In the genomic region with DNA sequence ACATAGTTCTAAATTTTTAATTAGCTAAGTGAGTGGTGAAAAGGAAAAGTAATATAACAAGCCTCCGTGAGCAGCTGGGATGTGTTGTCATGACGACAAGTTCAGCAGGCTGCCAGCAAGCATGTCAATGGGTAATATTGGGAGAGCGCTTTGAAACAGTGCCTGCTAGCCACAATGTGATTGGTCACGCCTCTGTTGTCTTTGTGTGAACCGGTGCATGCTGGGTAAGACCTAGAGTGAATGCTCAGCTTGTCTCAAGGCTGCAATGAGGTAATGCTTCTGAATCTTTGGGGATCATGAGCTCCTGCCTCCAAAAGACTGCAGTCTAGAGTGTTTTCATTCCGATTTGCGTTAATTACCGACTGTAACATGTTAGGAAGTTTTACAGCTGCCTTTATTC, we compare ENCODE assay signal across 9 cellular contexts. TPM values are rescaled to one million over a fixed set of nuclear protein-coding genes. Genes with fewer than 3 reads are reported as not detected.
DNase-seq lines count a peak whose midpoint lies in the region; ATAC-seq, FAIRE-seq and TF ChIP-seq lines count a peak whose summit lies in the region.
"Had no signal": no experiment of that assay in that cellular context is flagged by ENCODE, and none has a peak within 500 bp of the region (broad histone marks: within the 10 kb centered on the region; RNA-seq: fewer than 3 reads in every experiment).

No MANE protein-coding gene starts in this region.

- ATAC-seq in GM18867 (IDR thresholded peaks at IDR 0.05; ENCODE audit: unreplicated experiment) = no peak
- no peak for ATAC-seq in HG02610 (IDR thresholded peaks at IDR 0.05; ENCODE audit: unreplicated experiment)

- intact Hi-C loops in testis (cut with DNase I; ENCODE audit: low total_unique reads) = no loop called here

- no peaks in the 10 kb centered on the region for H3K27me3 ChIP-seq in testis
- H3K27me3 ChIP-seq: Peyer's patch had no signal

- H3K4me3 ChIP-seq in testis = no peak overlapping the region
- H3K4me3 ChIP-seq: Peyer's patch had no signal

- H3K36me3 ChIP-seq in testis (ENCODE audit: low read depth, missing control alignments) = no peaks in the 10 kb centered on the region
- H3K36me3 ChIP-seq: Peyer's patch had no signal

- DNase-seq in NCI-H82 (lab: John Stamatoyannopoulos, UW) = peak; percentile 43
- no peak for DNase-seq in NCI-H82 treated with DMSO at 0.1 percent for 48 hours (lab: John Stamatoyannopoulos, UW; ENCODE audit: unreplicated experiment)
- peak; percentile 22 to 98 (median 83) for DNase-seq in amygdala (lab: John Stamatoyannopoulos, UW)
- peak; percentile 63 for DNase-seq in iPS DF 19.7 (ENCODE audit: low read depth, low spot score)
- DNase-seq in testis = peak; percentile 91
- no peak for DNase-seq in GM19239 (ENCODE audit: insufficient read length, low spot score)

- H3K9me3 ChIP-seq in testis = no peaks in the 10 kb centered on the region
- H3K9me3 ChIP-seq: Peyer's patch had no signal

- no peak for TF ChIP-seq CTCF in testis (IDR thresholded peaks at IDR 0.05)

- H3K27ac ChIP-seq in testis = no peak overlapping the region

- H3K4me1 ChIP-seq in testis = no peaks in the 10 kb centered on the region

- no peak for FAIRE-seq in GM19239 (lab: Jason Lieb, UNC)

- no peak for TF ChIP-seq POLR2A in testis (IDR thresholded peaks at IDR 0.05)

- 24 to 25% methylated on average over 7 to 8 of the region's 8 CpGs for WGBS in testis, 2 donors

RNA-seq across cellular contexts. Expression of a gene that starts 54.9 kb away (rescaled TPM):
- total RNA-seq in testis = 10 to 100 TPM; 15.2 to 17.7 TPM
- polyA plus RNA-seq in testis (ENCODE audit: insufficient read depth, low read depth, low replicate concordance) = 5.8 TPM

Comparison
In these comparisons a context has a peak if more than half of its experiments do, and no peak if none do; other contexts are left out.
1. DNase-seq: peak in NCI-H82 (single experiment), amygdala (56 of 56), iPS DF 19.7 (single experiment) and testis (single experiment); none in NCI-H82 treated with DMSO at 0.1 percent for 48 hours (single experiment) and GM19239 (single experiment).